ENCODE assay signal across 1 cellular context in genomic region chr4:76856183-76856969, GRCh38.
TF ChIP-seq lines count a peak whose summit lies in the region.

No MANE protein-coding gene starts in this region.

TF ChIP-seq in IMR-90, 13 proteins besides CTCF, POLR2A, EP300 and RAD21 (continued from another document):
- TF ChIP-seq NFE2L2 (IDR thresholded peaks at IDR 0.05; ENCODE audit: low read depth, low read length): no peak
- TF ChIP-seq RCOR1 (IDR thresholded peaks at IDR 0.05; ENCODE audit: insufficient replicate concordance, low read length): no peak
- no peak for TF ChIP-seq CHD1 (IDR thresholded peaks at IDR 0.05; ENCODE audit: low read depth, low read length)
- TF ChIP-seq MAFK (IDR thresholded peaks at IDR 0.05; ENCODE audit: low read depth, low read length): no peak
- no peak for TF ChIP-seq USF2 (IDR thresholded peaks at IDR 0.05; ENCODE audit: low read depth, low read length)
- no peak for TF ChIP-seq BHLHE40 (IDR thresholded peaks at IDR 0.05; ENCODE audit: low read depth, low read length)
